8 cellular contexts compared by ENCODE assay signal in genomic region chr3:196867155-196867506, GRCh38. TPM values are rescaled to one million over a fixed set of nuclear protein-coding genes. Genes with fewer than 3 reads are reported as not detected.
A peak's percentile ranks its signal among the peaks of the same experiment; 100 is the strongest.
DNase-seq lines count a peak whose midpoint lies in the region; ATAC-seq and TF ChIP-seq lines count a peak whose summit lies in the region.

No MANE protein-coding gene starts in this region.

- H3K4me1 ChIP-seq in thyroid gland, result peaks cover 11 to 15% of the 10 kb centered on the region in 2 donors

- H3K9me3 Mint-ChIP-seq in activated T-cell treated with anti-CD3 and anti-CD28 coated beads, Interleukin-2, amount 50 U/mL, for 4 hours, result no peaks in the 10 kb centered on the region
- peaks cover 12% of the 10 kb centered on the region for H3K9me3 Mint-ChIP-seq in activated T-helper 1 cell treated with anti-CD3 and anti-CD28 coated beads, Interleukin-12 subunit alpha, Interleukin-12 subunit beta, Interleukin-2, Interleukin-4 antibody, amounts not matched to agents 30 ng/mL and 10 ng/mL and 1 ng/mL, durations not matched to agents 14 hours and 24 hours and 36 hours

- no peaks in the 10 kb centered on the region for H3K9me3 ChIP-seq in thyroid gland

- peak overlapping the region; percentile 67 to 94 (median 83) for H3K27ac ChIP-seq in thyroid gland

- TF ChIP-seq POLR2A in thyroid gland (IDR thresholded peaks at IDR 0.05), result no peak

- DNase-seq in activated T-cell treated with anti-CD3 and anti-CD28 coated beads, Interleukin-2, amount 50 U/mL, for 4 hours, result no peak
- no peak for DNase-seq in activated T-cell treated with anti-CD3 and anti-CD28 coated beads for 4 hours
- no peak for DNase-seq in activated T-helper 1 cell treated with anti-CD3 and anti-CD28 coated beads, Interleukin-12 subunit alpha, Interleukin-12 subunit beta, Interleukin-2, Interleukin-4 antibody, amounts not matched to agents 30 ng/mL and 10 ng/mL and 1 ng/mL, durations not matched to agents 14 hours and 24 hours and 36 hours (ENCODE audit: low spot score)
- DNase-seq in kidney epithelial cell (ENCODE audit: low read depth), result no peak
- no peak for DNase-seq in thyroid gland
- DNase-seq in NCI-H1436 (lab: John Stamatoyannopoulos, UW), result no peak
- no peak for DNase-seq in NCI-H69 (lab: John Stamatoyannopoulos, UW)
- no peak for DNase-seq in COLO668 (lab: John Stamatoyannopoulos, UW; ENCODE audit: unreplicated experiment)

- TF ChIP-seq CTCF in kidney epithelial cell (IDR thresholded peaks at IDR 0.05; ENCODE audit: insufficient read depth, low read length, poor library complexity, severe bottlenecking) (no peak), thyroid gland (IDR thresholded peaks at IDR 0.05) (no peak)

- intact Hi-C loops in activated T-helper 1 cell treated with anti-CD3 and anti-CD28 coated beads, Interleukin-12 subunit alpha, Interleukin-12 subunit beta, Interleukin-2, Interleukin-4 antibody, amounts not matched to agents 30 ng/mL and 10 ng/mL and 1 ng/mL, durations not matched to agents 14 hours and 24 hours and 36 hours (cut with micrococcal nuclease), result loop anchor here (1.0 to 5.0 kb wide), 7 partner anchors 75 to 688 kb away; partner anchors contain the start of genes BDH1, CEP19, FBXO45 and NCBP2
- intact Hi-C loops in thyroid gland (cut with DNase I), result no loop called here

- WGBS in thyroid gland, 2 donors, result 24 to 26% methylated on average over 6 of the region's 6 CpGs

- H3K27me3 ChIP-seq in kidney epithelial cell (ENCODE audit: control insufficient read depth, insufficient read depth, low read length) (no peaks in the 10 kb centered on the region), thyroid gland (no peaks in the 10 kb centered on the region)

- peaks cover 1% of the 10 kb centered on the region for H3K36me3 Mint-ChIP-seq in activated T-cell treated with anti-CD3 and anti-CD28 coated beads, Interleukin-2, amount 50 U/mL, for 4 hours (ENCODE audit: insufficient read depth)
- H3K36me3 Mint-ChIP-seq in activated T-helper 1 cell treated with anti-CD3 and anti-CD28 coated beads, Interleukin-12 subunit alpha, Interleukin-12 subunit beta, Interleukin-2, Interleukin-4 antibody, amounts not matched to agents 30 ng/mL and 10 ng/mL and 1 ng/mL, durations not matched to agents 14 hours and 24 hours and 36 hours (ENCODE audit: low read depth), result peaks cover 2% of the 10 kb centered on the region

- H3K27me3 Mint-ChIP-seq in activated T-cell treated with anti-CD3 and anti-CD28 coated beads, Interleukin-2, amount 50 U/mL, for 4 hours (ENCODE audit: low read depth), result no peaks in the 10 kb centered on the region
- H3K27me3 Mint-ChIP-seq in activated T-helper 1 cell treated with anti-CD3 and anti-CD28 coated beads, Interleukin-12 subunit alpha, Interleukin-12 subunit beta, Interleukin-2, Interleukin-4 antibody, amounts not matched to agents 30 ng/mL and 10 ng/mL and 1 ng/mL, durations not matched to agents 14 hours and 24 hours and 36 hours (ENCODE audit: insufficient read depth), result peaks cover 4% of the 10 kb centered on the region

- H3K4me3 ChIP-seq in kidney epithelial cell (ENCODE audit: low read depth, low read length) (peak overlapping the region; percentile 63), thyroid gland (replicated peaks in 1 of 3) (peak overlapping the region in 2 of 3 donors; percentile 77 to 97)

- peak overlapping the region; percentile 84 for H3K4me3 Mint-ChIP-seq in activated T-cell treated with anti-CD3 and anti-CD28 coated beads, Interleukin-2, amount 50 U/mL, for 4 hours
- H3K4me3 Mint-ChIP-seq in activated T-helper 1 cell treated with anti-CD3 and anti-CD28 coated beads, Interleukin-12 subunit alpha, Interleukin-12 subunit beta, Interleukin-2, Interleukin-4 antibody, amounts not matched to agents 30 ng/mL and 10 ng/mL and 1 ng/mL, durations not matched to agents 14 hours and 24 hours and 36 hours, result peak overlapping the region; percentile 88

- peaks cover 22% of the 10 kb centered on the region for H3K4me1 Mint-ChIP-seq in activated T-cell treated with anti-CD3 and anti-CD28 coated beads, Interleukin-2, amount 50 U/mL, for 4 hours (ENCODE audit: low read depth)
- H3K4me1 Mint-ChIP-seq in activated T-helper 1 cell treated with anti-CD3 and anti-CD28 coated beads, Interleukin-12 subunit alpha, Interleukin-12 subunit beta, Interleukin-2, Interleukin-4 antibody, amounts not matched to agents 30 ng/mL and 10 ng/mL and 1 ng/mL, durations not matched to agents 14 hours and 24 hours and 36 hours (ENCODE audit: low read depth), result peaks cover 12% of the 10 kb centered on the region

- H3K27ac Mint-ChIP-seq in activated T-helper 1 cell treated with anti-CD3 and anti-CD28 coated beads, Interleukin-12 subunit alpha, Interleukin-12 subunit beta, Interleukin-2, Interleukin-4 antibody, amounts not matched to agents 30 ng/mL and 10 ng/mL and 1 ng/mL, durations not matched to agents 14 hours and 24 hours and 36 hours, result peak overlapping the region; percentile 96

- H3K36me3 ChIP-seq in kidney epithelial cell (ENCODE audit: control insufficient read depth, insufficient read depth, low read length) (no peaks in the 10 kb centered on the region), thyroid gland (no peaks in the 10 kb centered on the region)

- ATAC-seq in activated T-cell treated with anti-CD3 and anti-CD28 coated beads, Interleukin-2, amount 50 U/mL, for 4 hours, result no peak

RNA-seq across cellular contexts. Expression of gene SENP5, which starts 0.6 kb away (rescaled TPM):
- 10 to 100 TPM; 34.5 to 37.1 (median 34.7) TPM for total RNA-seq in activated T-cell treated with anti-CD3 and anti-CD28 coated beads, Interleukin-2, amount 50 U/mL, for 4 hours
- 45.3 and 50.7 TPM in 2 replicates for total RNA-seq in activated T-helper 1 cell treated with anti-CD3 and anti-CD28 coated beads, Interleukin-12 subunit alpha, Interleukin-12 subunit beta, Interleukin-2, Interleukin-4 antibody, amounts not matched to agents 30 ng/mL and 10 ng/mL and 1 ng/mL, durations not matched to agents 14 hours and 24 hours and 36 hours
- total RNA-seq in kidney epithelial cell (23.8 and 25.2 TPM in 2 replicates), thyroid gland (10 to 100 TPM; 37.4 to 67.2 (median 50.9) TPM)
